20 cellular contexts compared by ENCODE assay signal in genomic region chr6:4664911-4665310, GRCh38.
DNase-seq lines count a peak whose midpoint lies in the region; ATAC-seq and TF ChIP-seq lines count a peak whose summit lies in the region.
"Had no signal": no experiment of that assay in that cellular context is flagged by ENCODE, and none has a peak within 500 bp of the region (broad histone marks: within the 10 kb centered on the region; RNA-seq: fewer than 3 reads in every experiment).

No MANE protein-coding gene starts in this region.

- TF ChIP-seq CTCF in osteoblast (IDR thresholded peaks at IDR 0.05; ENCODE audit: extremely low read depth, low read depth, low read length) (no peak), Calu3 (IDR thresholded peaks at IDR 0.05; ENCODE audit: unreplicated experiment) (no peak), HFFc6 (IDR thresholded peaks at IDR 0.05) (no peak)

- no peaks in the 10 kb centered on the region for H3K36me3 Mint-ChIP-seq in Calu3 (ENCODE audit: insufficient read depth, unreplicated experiment)
- H3K36me3 Mint-ChIP-seq in HFFc6 (ENCODE audit: low read depth) = 0 out of 2 replicates have a peak, but pooled peaks cover 4% of the 10 kb centered on the region
- H3K36me3 Mint-ChIP-seq: IgD-negative memory B cell had no signal

- CTCF ChIA-PET in Calu3 (lab: Charles Lee) = no interaction called here

- intact Hi-C loops in Calu3 (cut with micrococcal nuclease; ENCODE audit: unreplicated experiment) = no loop called here

- H3K9me3 Mint-ChIP-seq in Calu3 (ENCODE audit: low read depth, unreplicated experiment) (no peaks in the 10 kb centered on the region), HFFc6 (no peaks in the 10 kb centered on the region)
- H3K9me3 Mint-ChIP-seq: IgD-negative memory B cell had no signal

- H3K4me3 ChIP-seq in osteoblast (ENCODE audit: insufficient read depth, low read length) = no peak overlapping the region
- H3K4me3 ChIP-seq: HAP-1, PC-9, SJSA1 had no signal

- DNase-seq in NCI-H82 (lab: John Stamatoyannopoulos, UW) = peak; percentile 5
- DNase-seq in NCI-H82 treated with DMSO at 0.1 percent for 48 hours (lab: John Stamatoyannopoulos, UW; ENCODE audit: unreplicated experiment) = no peak
- peak; percentile 19 for DNase-seq in ecto neural progenitor cell (ENCODE audit: low spot score)
- no peak for DNase-seq in osteoblast (ENCODE audit: insufficient read length, low spot score, missing footprints)
- DNase-seq in ureter (ENCODE audit: low spot score) = no peak
- no peak for DNase-seq in Calu3
- no peak for DNase-seq in HFFc6
- DNase-seq: 8988T, GOT3, NCI-H1092, NCI-H1417 treated with DMSO at 0.1 percent for 48 hours, NCI-H1694 treated with DMSO at 0.1 percent for 48 hours, NCI-H2081, NCI-H774, PC-9, RPMI8226 had no signal

- H3K27ac ChIP-seq in osteoblast (ENCODE audit: low read depth, low read length) = peak overlapping the region; percentile 50
- H3K27ac ChIP-seq: PC-9, SJSA1 had no signal

- H3K79me2 ChIP-seq in osteoblast (ENCODE audit: insufficient read depth, low read length) = no peaks in the 10 kb centered on the region

- H3K4me2 ChIP-seq in osteoblast (ENCODE audit: insufficient read depth, low read length) = no peak overlapping the region
- H3K4me2 ChIP-seq: PC-9 had no signal

- H3K27ac Mint-ChIP-seq in Calu3 (ENCODE audit: unreplicated experiment) (no peak overlapping the region), HFFc6 (no peak overlapping the region)
- H3K27ac Mint-ChIP-seq: IgD-negative memory B cell had no signal

- H3K4me3 Mint-ChIP-seq in Calu3 (ENCODE audit: low read depth, unreplicated experiment) (no peak overlapping the region), HFFc6 (no peak overlapping the region)
- H3K4me3 Mint-ChIP-seq: IgD-negative memory B cell had no signal

- H3K27me3 Mint-ChIP-seq in Calu3 (ENCODE audit: unreplicated experiment) = peaks cover 20% of the 10 kb centered on the region
- H3K27me3 Mint-ChIP-seq in HFFc6 (ENCODE audit: insufficient read depth) = no peaks in the 10 kb centered on the region
- H3K27me3 Mint-ChIP-seq: IgD-negative memory B cell had no signal

- no peaks in the 10 kb centered on the region for H3K36me3 ChIP-seq in osteoblast (ENCODE audit: insufficient read depth, low read length)
- H3K36me3 ChIP-seq: HAP-1, SJSA1 had no signal

- peaks cover 42% of the 10 kb centered on the region for H3K4me1 ChIP-seq in osteoblast (ENCODE audit: insufficient read depth, low read length)
- H3K4me1 ChIP-seq: HAP-1 had no signal

- no peaks in the 10 kb centered on the region for H3K9me3 ChIP-seq in osteoblast (ENCODE audit: low read depth, low read length)
- H3K9me3 ChIP-seq: HAP-1, SJSA1 had no signal

- no peaks in the 10 kb centered on the region for H4K20me1 ChIP-seq in osteoblast (ENCODE audit: insufficient read depth, low read length)

- BruUV-seq in Calu3 (replicated peaks; lab: Mats Ljungman, UMichigan) = no TSS peak

- no peak overlapping the region for H2AFZ ChIP-seq in osteoblast (ENCODE audit: low read length)
- H2AFZ ChIP-seq: PC-9 had no signal

- no peaks in the 10 kb centered on the region for H3K27me3 ChIP-seq in osteoblast (ENCODE audit: insufficient read depth, low read length)
- H3K27me3 ChIP-seq: SJSA1 had no signal

- H3K4me1 Mint-ChIP-seq in Calu3 (ENCODE audit: low read depth, unreplicated experiment) (no peaks in the 10 kb centered on the region), HFFc6 (ENCODE audit: low read depth) (peaks cover 57% of the 10 kb centered on the region)
- H3K4me1 Mint-ChIP-seq: IgD-negative memory B cell had no signal

- ATAC-seq in HG03039 (IDR thresholded peaks at IDR 0.05; ENCODE audit: unreplicated experiment) = no peak

Comparison
In these comparisons a context has a peak if more than half of its experiments do, and no peak if none do; other contexts are left out.
1. DNase-seq: peak in NCI-H82 (single experiment) and ecto neural progenitor cell (single experiment); none in NCI-H82 treated with DMSO at 0.1 percent for 48 hours (single experiment), osteoblast (single experiment), ureter (single experiment), Calu3 (single experiment) and HFFc6 (single experiment).